ENCODE assay signal across 5 cellular contexts in genomic region chr21:41890355-41890754, GRCh38.
"Had no signal": no experiment of that assay in that cellular context is flagged by ENCODE, and none has a peak within 500 bp of the region (broad histone marks: within the 10 kb centered on the region; RNA-seq: fewer than 3 reads in every experiment).

No MANE protein-coding gene starts in this region.

- DNase-seq: H9, HCEC 1CT, IMR-90 had no signal

- H3K4me3 ChIP-seq: GM23338, K562 had no signal

- H3K27ac Mint-ChIP-seq: H9 had no signal

- ATAC-seq: GM23338, K562 had no signal

- H2AFZ ChIP-seq: GM23338 had no signal

- H3K9me3 Mint-ChIP-seq: GM23338, H9 had no signal

- H3K4me3 Mint-ChIP-seq: GM23338, H9 had no signal

- H3K4me2 ChIP-seq: GM23338 had no signal
